10 cellular contexts compared by ENCODE assay signal in genomic region chr19:14337510-14337909, GRCh38. TPM values are rescaled to one million over a fixed set of nuclear protein-coding genes. Genes with fewer than 3 reads are reported as not detected.
DNase-seq lines count a peak whose midpoint lies in the region; ATAC-seq and TF ChIP-seq lines count a peak whose summit lies in the region.
"Had no signal": no experiment of that assay in that cellular context is flagged by ENCODE, and none has a peak within 500 bp of the region (broad histone marks: within the 10 kb centered on the region; RNA-seq: fewer than 3 reads in every experiment).

No MANE protein-coding gene starts in this region.

- no TSS peak for BruUV-seq in mammary epithelial cell (replicated peaks; lab: Mats Ljungman, UMichigan)

- H3K27ac Mint-ChIP-seq in stimulated activated naive CD8-positive, alpha-beta T cell treated with anti-CD3 and anti-CD28 coated beads, Interleukin-15, amount 100 ng/mL, for 72 hours, result no peak overlapping the region

- no peaks in the 10 kb centered on the region for H3K27me3 Mint-ChIP-seq in stimulated activated naive CD8-positive, alpha-beta T cell treated with anti-CD3 and anti-CD28 coated beads, Interleukin-15, amount 100 ng/mL, for 72 hours

- H3K9me3 ChIP-seq in mammary epithelial cell (replicated peaks; ENCODE audit: insufficient read depth, low read length), result no peaks in the 10 kb centered on the region
- no peaks in the 10 kb centered on the region for H3K9me3 ChIP-seq in SK-N-MC (ENCODE audit: low read depth, low read length)
- no peaks in the 10 kb centered on the region for H3K9me3 ChIP-seq in colonic mucosa
- no peaks in the 10 kb centered on the region for H3K9me3 ChIP-seq in prostate gland
- H3K9me3 ChIP-seq: upper lobe of left lung had no signal

- H3K4me3 Mint-ChIP-seq in stimulated activated naive CD8-positive, alpha-beta T cell treated with anti-CD3 and anti-CD28 coated beads, Interleukin-15, amount 100 ng/mL, for 72 hours, result no peak overlapping the region

- DNase-seq in T47D (ENCODE audit: low read depth in 1 of 2, low spot score in 1 of 2) (peak; percentile 63 to 90), mammary epithelial cell (no peak), SK-N-MC (ENCODE audit: low read depth, low spot score) (peak; percentile 57), colonic mucosa (peak; percentile 78), prostate gland (ENCODE audit: low spot score) (no peak)
- peak; percentile 37 to 40 for DNase-seq in stimulated activated naive CD8-positive, alpha-beta T cell treated with anti-CD3 and anti-CD28 coated beads, Interleukin-15, amount 100 ng/mL, for 72 hours
- DNase-seq: occipital lobe, upper lobe of left lung had no signal

- dilution Hi-C loops in mammary epithelial cell (cut with HindIII; ENCODE audit: low sequenced_read_pairs), result loop anchor here (5.0 kb wide), 3 partner anchors 75 to 195 kb away; no protein-coding TSS in a partner anchor

- H3K4me1 Mint-ChIP-seq in stimulated activated naive CD8-positive, alpha-beta T cell treated with anti-CD3 and anti-CD28 coated beads, Interleukin-15, amount 100 ng/mL, for 72 hours, result peaks cover 19% of the 10 kb centered on the region

- H3K9ac ChIP-seq in mammary epithelial cell (ENCODE audit: insufficient read depth, low read length) (no peak overlapping the region), SK-N-MC (ENCODE audit: insufficient read length) (no peak overlapping the region), colonic mucosa (ENCODE audit: low read depth in 2 of 2, low read length in 2 of 2) (no peak overlapping the region)

- no peaks in the 10 kb centered on the region for H3K79me2 ChIP-seq in mammary epithelial cell (ENCODE audit: insufficient read depth, low read length)

- H3K4me3 ChIP-seq in mammary epithelial cell (replicated peaks in 1 of 3; ENCODE audit: insufficient read depth in 1 of 3, low read depth in 2 of 3, low read length in 3 of 3) (no peak overlapping the region), SK-N-MC (no peak overlapping the region), colonic mucosa (no peak overlapping the region), prostate gland (no peak overlapping the region)
- H3K4me3 ChIP-seq: upper lobe of left lung had no signal

- TF ChIP-seq POLR2A in prostate gland (IDR thresholded peaks at IDR 0.05), result no peak

- in situ Hi-C loops in T47D (cut with HindIII; ENCODE audit: low pct_unique_long_range_greater_than_20kb, low sequenced_read_pairs), result no loop called here
- in situ Hi-C loops in mammary epithelial cell (cut with MboI; ENCODE audit: low sequenced_read_pairs in 2 of 2), result no loop called here

- no peaks in the 10 kb centered on the region for H3K9me3 Mint-ChIP-seq in stimulated activated naive CD8-positive, alpha-beta T cell treated with anti-CD3 and anti-CD28 coated beads, Interleukin-15, amount 100 ng/mL, for 72 hours

- no peaks in the 10 kb centered on the region for H3K27me3 ChIP-seq in mammary epithelial cell (ENCODE audit: insufficient read depth, low read length)
- H3K27me3 ChIP-seq in colonic mucosa, result no peaks in the 10 kb centered on the region
- H3K27me3 ChIP-seq in prostate gland (replicated peaks; ENCODE audit: insufficient read depth), result no peaks in the 10 kb centered on the region
- H3K27me3 ChIP-seq: upper lobe of left lung had no signal

- no peak overlapping the region for H2AFZ ChIP-seq in mammary epithelial cell (ENCODE audit: low read depth, low read length)

- H4K20me1 ChIP-seq in mammary epithelial cell (ENCODE audit: insufficient read depth, low read length), result no peaks in the 10 kb centered on the region

- H3K36me3 ChIP-seq in mammary epithelial cell (ENCODE audit: insufficient read depth, low read length) (no peaks in the 10 kb centered on the region), SK-N-MC (ENCODE audit: insufficient read depth, low read length) (no peaks in the 10 kb centered on the region), colonic mucosa (no peaks in the 10 kb centered on the region), prostate gland (no peaks in the 10 kb centered on the region)
- H3K36me3 ChIP-seq: upper lobe of left lung had no signal

- CTCF ChIA-PET in mammary epithelial cell (lab: Charles Lee; ENCODE audit: low non-redundant PET), result no interaction called here

- no peak overlapping the region for H3K4me2 ChIP-seq in mammary epithelial cell (ENCODE audit: insufficient read depth, low read depth, low read length)

- H3K27ac ChIP-seq in mammary epithelial cell (ENCODE audit: insufficient read depth, low read depth, low read length) (no peak overlapping the region), SK-N-MC (no peak overlapping the region), colonic mucosa (no peak overlapping the region), prostate gland (no peak overlapping the region)
- H3K27ac ChIP-seq: upper lobe of left lung had no signal

- H3K4me1 ChIP-seq in mammary epithelial cell (ENCODE audit: insufficient read depth, low read length), result peaks cover 6% of the 10 kb centered on the region
- no peaks in the 10 kb centered on the region for H3K4me1 ChIP-seq in colonic mucosa
- no peaks in the 10 kb centered on the region for H3K4me1 ChIP-seq in prostate gland (replicated peaks)

- no peak for TF ChIP-seq CTCF in mammary epithelial cell (conservative IDR thresholded peaks at IDR 0.05 in 1 of 2, IDR thresholded peaks at IDR 0.05 in 1 of 2; ENCODE audit: extremely low read depth in 1 of 2, insufficient read depth in 1 of 2, low read depth in 1 of 2, low read length in 2 of 2)
- TF ChIP-seq CTCF in colonic mucosa (IDR thresholded peaks at IDR 0.05), result no peak
- TF ChIP-seq CTCF in prostate gland (IDR thresholded peaks at IDR 0.05), result no peak

- peak; percentile 40 for ATAC-seq in stimulated activated naive CD8-positive, alpha-beta T cell treated with anti-CD3 and anti-CD28 coated beads, Interleukin-15, amount 100 ng/mL, for 72 hours
- ATAC-seq in HG03280 (IDR thresholded peaks at IDR 0.05; ENCODE audit: unreplicated experiment) (no peak), HG03108 (IDR thresholded peaks at IDR 0.05; ENCODE audit: unreplicated experiment) (no peak)

- intact Hi-C loops in mammary epithelial cell (cut with micrococcal nuclease) (no loop called here), colonic mucosa (cut with DNase I) (no loop called here), prostate gland (cut with DNase I) (no loop called here)

- WGBS in mammary epithelial cell (ENCODE audit: low coverage, missing lambda C conversion rate), result 67% methylated on average over 13 of the region's 13 CpGs
- WGBS in prostate gland, result 64% methylated on average over 13 of the region's 13 CpGs

RNA-seq across cellular contexts. Expression of gene ADGRE5, which starts 43.7 kb away (rescaled TPM):
- 10 to 100 TPM; 19.3 to 35.4 TPM for total RNA-seq in mammary epithelial cell
- polyA plus RNA-seq in mammary epithelial cell, result 17.5 TPM
- 26.7 TPM for polyA minus RNA-seq in mammary epithelial cell
- total RNA-seq in colonic mucosa, result 100 to 1,000 TPM; 133 to 175 TPM
- 10 to 100 TPM; 16.3 to 42.2 TPM for total RNA-seq in prostate gland

Comparison
In these comparisons a context has a peak if more than half of its experiments do, and no peak if none do; other contexts are left out.
1. DNase-seq: peak in T47D (2 of 2), SK-N-MC (single experiment), colonic mucosa (single experiment) and stimulated activated naive CD8-positive, alpha-beta T cell treated with anti-CD3 and anti-CD28 coated beads, Interleukin-15, amount 100 ng/mL, for 72 hours (2 of 2); none in mammary epithelial cell (single experiment) and prostate gland (single experiment).